28 cellular contexts compared by ENCODE assay signal in the genomic region with DNA sequence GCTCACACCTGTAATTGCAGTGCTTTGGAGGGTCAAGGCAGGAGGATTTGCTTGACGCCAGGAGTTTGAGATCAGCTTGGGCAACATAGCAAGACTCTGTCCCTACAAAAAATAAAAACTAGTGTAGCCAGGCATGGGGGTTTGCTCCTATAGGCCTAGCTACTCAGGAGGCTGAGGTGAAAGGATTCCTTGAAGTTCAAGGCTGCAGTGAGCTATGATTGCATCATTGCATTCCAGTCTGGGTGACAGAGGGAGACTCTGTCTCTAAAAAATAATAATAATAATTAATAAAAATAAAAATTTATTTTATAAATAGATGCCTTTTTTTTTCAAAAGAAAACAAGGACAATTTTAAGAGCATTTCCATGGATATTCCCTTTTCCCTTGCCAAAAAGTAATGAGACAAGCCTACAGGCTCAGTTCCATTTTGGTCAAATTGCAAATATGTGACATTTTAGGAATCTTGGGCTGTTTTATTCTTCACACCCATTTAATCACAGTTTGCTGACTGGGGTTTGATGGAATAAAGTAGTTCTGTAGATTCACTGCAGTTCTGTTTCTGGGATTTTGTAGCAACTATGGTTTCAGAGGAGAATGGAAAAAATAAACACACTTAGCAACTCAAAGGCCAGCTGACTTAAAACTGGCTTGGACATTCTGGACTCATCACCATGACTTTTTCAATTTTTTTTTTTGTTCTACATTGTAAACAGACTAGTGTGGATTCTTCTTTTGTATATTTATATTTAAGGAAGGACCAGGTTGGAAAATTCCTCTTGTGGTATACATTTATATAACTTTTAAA.
"Had no signal": no experiment of that assay in that cellular context is flagged by ENCODE, and none has a peak within 500 bp of the region (broad histone marks: within the 10 kb centered on the region; RNA-seq: fewer than 3 reads in every experiment).

No MANE protein-coding gene starts in this region.

- ATAC-seq: activated CD4-positive, alpha-beta T cell treated with anti-CD3 and anti-CD28 coated beads for 36 hours; activated CD8-positive, alpha-beta memory T cell treated with anti-CD3 and anti-CD28 coated beads, Interleukin-2, amount 10 ng/mL, durations not matched to agents 7 days and 5 days; activated CD8-positive, alpha-beta T cell treated with anti-CD3 and anti-CD28 coated beads, Interleukin-2, amount 10 ng/mL, durations not matched to agents 7 days and 5 days; activated naive CD4-positive, alpha-beta T cell treated with anti-CD3 and anti-CD28 coated beads, Interleukin-2, amount 50 U/mL, for 72 hours; activated T-cell treated with anti-CD3 and anti-CD28 coated beads, Interleukin-2, amount 50 U/mL, for 72 hours; body of pancreas; effector memory CD8-positive, alpha-beta T cell; heart right ventricle; left lobe of liver; pancreas; sciatic nerve; stimulated activated effector memory CD8-positive, alpha-beta T cell treated with anti-CD3 and anti-CD28 coated beads, Interleukin-12 subunit alpha, Interleukin-12 subunit beta, amount 100 ng/mL, for 72 hours had no signal

- DNase-seq: activated B cell treated with CpG ODN at 0.5 μM for 24 hours; activated CD4-positive, alpha-beta T cell treated with anti-CD3 and anti-CD28 coated beads for 36 hours; activated CD8-positive, alpha-beta memory T cell treated with anti-CD3 and anti-CD28 coated beads, Interleukin-2, amount 10 ng/mL, durations not matched to agents 7 days and 5 days; activated CD8-positive, alpha-beta T cell treated with anti-CD3 and anti-CD28 coated beads, Interleukin-2, amount 10 ng/mL, durations not matched to agents 7 days and 5 days; activated naive CD4-positive, alpha-beta T cell; activated T-cell treated with anti-CD3 and anti-CD28 coated beads for 4 hours; activated T-cell treated with anti-CD3 and anti-CD28 coated beads, Interleukin-2, amount 50 U/mL, for 72 hours; anterior cingulate cortex; body of pancreas; effector memory CD8-positive, alpha-beta T cell; erythroblast; foreskin melanocyte; heart right ventricle; kidney glomerular epithelial cell; naive B cell; pancreas; retina; stimulated activated CD4-positive, alpha-beta T cell treated with anti-CD3 and anti-CD28 coated beads, Interleukin-12 subunit alpha, Interleukin-12 subunit beta, amount 100 ng/mL, for 4 hours; stimulated activated CD4-positive, alpha-beta T cell treated with anti-CD3 and anti-CD28 coated beads, Interleukin-4, amount 100 ng/mL, for 1 hour; T-helper 2 cell had no signal

- H3K4me1 ChIP-seq: body of pancreas, heart right ventricle, pancreas, prostate gland had no signal

- H3K27me3 ChIP-seq: body of pancreas, heart right ventricle, pancreas had no signal

- H3K27ac ChIP-seq: body of pancreas, coronary artery, heart right ventricle, pancreas, prostate gland, skin epidermis, thoracic aorta had no signal

- H3K36me3 ChIP-seq: heart right ventricle, pancreas, prostate gland, thoracic aorta had no signal

- H3K4me3 ChIP-seq: body of pancreas, coronary artery, heart right ventricle, pancreas, prostate gland, skin epidermis, thoracic aorta had no signal

- H3K9me3 ChIP-seq: body of pancreas, heart right ventricle, pancreas, prostate gland, thoracic aorta had no signal
